Comparison of ENCODE assay signal across 2 cellular contexts in genomic region chr22:42619261-42620063, GRCh38.
TF ChIP-seq lines count a peak whose summit lies in the region.

No MANE protein-coding gene starts in this region.

TF ChIP-seq in IMR-90, 13 proteins besides CTCF, POLR2A, EP300 and RAD21:
- TF ChIP-seq MXI1 (IDR thresholded peaks at IDR 0.05; ENCODE audit: borderline replicate concordance, low read depth, low read length) (no peak), RCOR1 (IDR thresholded peaks at IDR 0.05; ENCODE audit: insufficient replicate concordance, low read length) (no peak), ELK1 (IDR thresholded peaks at IDR 0.05; ENCODE audit: borderline replicate concordance, low read depth, low read length) (no peak), CEBPB (IDR thresholded peaks at IDR 0.05; ENCODE audit: low read depth, low read length) (no peak)

TF ChIP-seq in H1, 55 proteins besides CTCF, POLR2A, EP300 and RAD21:
- TF ChIP-seq EZH2 (IDR thresholded peaks at IDR 0.05; ENCODE audit: low read depth, low read length, severe bottlenecking) (no peak), MAX (IDR thresholded peaks at IDR 0.05) (0 out of 2 replicates have a peak, but pooled peaks have one; percentile 7), RXRA (IDR thresholded peaks at IDR 0.05; ENCODE audit: insufficient read depth, low read depth, low read length) (no peak)
TF ChIP-seq in H1: peak in this region for 1.
